ENCODE assay signal across 8 cellular contexts in the genomic region with DNA sequence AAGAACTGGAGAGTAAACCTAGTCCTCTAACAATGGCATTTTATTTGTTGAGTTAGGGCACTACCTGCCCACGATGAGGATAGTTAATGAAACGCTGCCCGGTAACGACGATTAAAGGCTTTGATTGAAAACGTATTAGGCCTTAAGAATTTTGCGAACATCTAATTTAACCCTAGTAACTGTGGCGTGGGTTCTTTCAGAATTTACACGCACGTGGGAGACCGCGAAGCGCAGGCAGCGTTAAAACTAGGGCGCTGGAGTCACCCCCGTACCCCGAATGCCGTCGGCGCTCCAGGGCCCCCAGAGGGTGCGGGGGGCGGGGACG.
DNase-seq lines count a peak whose midpoint lies in the region; ATAC-seq lines count a peak whose summit lies in the region.

No MANE protein-coding gene starts in this region.

- ATAC-seq in HG03520 (IDR thresholded peaks at IDR 0.05; ENCODE audit: unreplicated experiment) (peak; percentile 27), GM18520 (IDR thresholded peaks at IDR 0.05; ENCODE audit: unreplicated experiment) (no peak)
- ATAC-seq in activated naive CD8-positive, alpha-beta T cell treated with anti-CD3 and anti-CD28 coated beads, Interleukin-2, amount 50 U/mL, for 24 hours, result peak; percentile 22
- peak; percentile 34 for ATAC-seq in stimulated activated naive CD8-positive, alpha-beta T cell treated with anti-CD3 and anti-CD28 coated beads, Interleukin-15, amount 100 ng/mL, for 72 hours

- peak; percentile 69 for DNase-seq in NCI-H2227 treated with DMSO at 0.1 percent for 48 hours (lab: John Stamatoyannopoulos, UW)
- no peak for DNase-seq in NCI-H2227 (lab: John Stamatoyannopoulos, UW; ENCODE audit: unreplicated experiment)
- DNase-seq in activated naive CD8-positive, alpha-beta T cell treated with anti-CD3 and anti-CD28 coated beads, Interleukin-2, amount 50 U/mL, for 24 hours, result no peak
- DNase-seq in stimulated activated naive CD8-positive, alpha-beta T cell treated with anti-CD3 and anti-CD28 coated beads, Interleukin-15, amount 100 ng/mL, for 72 hours, result no peak
- no peak for DNase-seq in superior temporal gyrus (ENCODE audit: extremely low spot score)

- peaks cover 3% of the 10 kb centered on the region for H3K9me3 ChIP-seq in iPS-18c (ENCODE audit: control insufficient read depth, insufficient read depth, low read length)

- H3K27me3 Mint-ChIP-seq in activated naive CD8-positive, alpha-beta T cell treated with anti-CD3 and anti-CD28 coated beads, Interleukin-2, amount 50 U/mL, for 24 hours, result no peaks in the 10 kb centered on the region
- no peaks in the 10 kb centered on the region for H3K27me3 Mint-ChIP-seq in stimulated activated naive CD8-positive, alpha-beta T cell treated with anti-CD3 and anti-CD28 coated beads, Interleukin-15, amount 100 ng/mL, for 72 hours

- peak overlapping the region; percentile 88 for H3K4me3 Mint-ChIP-seq in activated naive CD8-positive, alpha-beta T cell treated with anti-CD3 and anti-CD28 coated beads, Interleukin-2, amount 50 U/mL, for 24 hours
- H3K4me3 Mint-ChIP-seq in stimulated activated naive CD8-positive, alpha-beta T cell treated with anti-CD3 and anti-CD28 coated beads, Interleukin-15, amount 100 ng/mL, for 72 hours, result peak overlapping the region; percentile 83 to 95

- no peaks in the 10 kb centered on the region for H3K9me3 Mint-ChIP-seq in activated naive CD8-positive, alpha-beta T cell treated with anti-CD3 and anti-CD28 coated beads, Interleukin-2, amount 50 U/mL, for 24 hours
- H3K9me3 Mint-ChIP-seq in stimulated activated naive CD8-positive, alpha-beta T cell treated with anti-CD3 and anti-CD28 coated beads, Interleukin-15, amount 100 ng/mL, for 72 hours, result no peaks in the 10 kb centered on the region

- peaks cover 33% of the 10 kb centered on the region for H3K4me1 Mint-ChIP-seq in activated naive CD8-positive, alpha-beta T cell treated with anti-CD3 and anti-CD28 coated beads, Interleukin-2, amount 50 U/mL, for 24 hours
- peaks cover 30% of the 10 kb centered on the region for H3K4me1 Mint-ChIP-seq in stimulated activated naive CD8-positive, alpha-beta T cell treated with anti-CD3 and anti-CD28 coated beads, Interleukin-15, amount 100 ng/mL, for 72 hours

- H3K4me3 ChIP-seq in iPS-18c (ENCODE audit: insufficient read depth, low read depth, low read length), result peak overlapping the region; percentile 94

- peak overlapping the region; percentile 98 for H3K27ac Mint-ChIP-seq in activated naive CD8-positive, alpha-beta T cell treated with anti-CD3 and anti-CD28 coated beads, Interleukin-2, amount 50 U/mL, for 24 hours
- peak overlapping the region; percentile 97 to 98 for H3K27ac Mint-ChIP-seq in stimulated activated naive CD8-positive, alpha-beta T cell treated with anti-CD3 and anti-CD28 coated beads, Interleukin-15, amount 100 ng/mL, for 72 hours

- H3K36me3 Mint-ChIP-seq in activated naive CD8-positive, alpha-beta T cell treated with anti-CD3 and anti-CD28 coated beads, Interleukin-2, amount 50 U/mL, for 24 hours (ENCODE audit: low read depth), result peaks cover 16% of the 10 kb centered on the region
